Comparison of ENCODE assay signal across 22 cellular contexts in genomic region chr21:44702111-44702972, GRCh38. TPM values are rescaled to one million over a fixed set of nuclear protein-coding genes. Genes with fewer than 3 reads are reported as not detected.
A peak's percentile ranks its signal among the peaks of the same experiment; 100 is the strongest.
DNase-seq lines count a peak whose midpoint lies in the region; ATAC-seq and TF ChIP-seq lines count a peak whose summit lies in the region.
"Had no signal": no experiment of that assay in that cellular context is flagged by ENCODE, and none has a peak within 500 bp of the region (broad histone marks: within the 10 kb centered on the region; RNA-seq: fewer than 3 reads in every experiment).

No MANE protein-coding gene starts in this region.

- no CpG with 5 or more reads among the region's 22 CpGs for WGBS in H9 (ENCODE audit: extremely low coverage, insufficient read length, low lambda C conversion rate)

- H3K4me1 Mint-ChIP-seq in H9 (peaks cover 73 to 77% of the 10 kb centered on the region in 2 experiments), WTC11 (peaks cover 82% of the 10 kb centered on the region)
- H3K4me1 Mint-ChIP-seq: activated B cell treated with CpG ODN at 0.5 μM for 24 hours had no signal

- no peak overlapping the region for H2BK20ac ChIP-seq in H9 (ENCODE audit: low read depth, low read length, poor library complexity, severe bottlenecking)

- H3K9me3 ChIP-seq in H9 (ENCODE audit: control insufficient read depth, low read depth, low read length) (no peaks in the 10 kb centered on the region), osteoblast (ENCODE audit: low read depth, low read length) (no peaks in the 10 kb centered on the region)
- H3K9me3 ChIP-seq: ascending aorta, BE2C, thoracic aorta had no signal

- H3K9me3 Mint-ChIP-seq in H9 (no peaks in the 10 kb centered on the region; a peak in 1 of 5 replicates), WTC11 (no peaks in the 10 kb centered on the region)

- TF ChIP-seq CTCF in H9 (conservative IDR thresholded peaks at IDR 0.05) (no peak), WTC11 (IDR thresholded peaks at IDR 0.05) (no peak), osteoblast (IDR thresholded peaks at IDR 0.05; ENCODE audit: extremely low read depth, low read depth, low read length) (no peak), brain microvascular endothelial cell (IDR thresholded peaks at IDR 0.05; ENCODE audit: low read depth, low read length, missing control alignments) (no peak)

- DNase-seq in NCI-H1417 (lab: John Stamatoyannopoulos, UW) (peak in 2 of 3 experiments; percentile 72 to 89), NCI-H1417 treated with DMSO at 0.1 percent for 48 hours (lab: John Stamatoyannopoulos, UW) (no peak), H9 (no peak), WTC11 (ENCODE audit: low spot score) (no peak), osteoblast (ENCODE audit: insufficient read length, low spot score, missing footprints) (peak; percentile 69), brain microvascular endothelial cell (no peak), activated gamma-delta T cell (lab: John Stamatoyannopoulos, UW) (no peak), medulla oblongata (ENCODE audit: extremely low spot score) (no peak)
- DNase-seq: activated B cell treated with CpG ODN at 0.5 μM for 24 hours; activated naive CD4-positive, alpha-beta T cell treated with anti-CD3 and anti-CD28 coated beads for 36 hours; BE2C; foreskin melanocyte; GF-D8; MM.1S; ovary; stimulated activated CD4-positive, alpha-beta T cell treated with anti-CD3 and anti-CD28 coated beads, Interleukin-4, amount 100 ng/mL, for 1 hour had no signal

- ATAC-seq in WTC11 = no peak

- H3T11ph ChIP-seq in H9 (ENCODE audit: low read length) = no peak overlapping the region

- H3K4me1 ChIP-seq in H9 (ENCODE audit: insufficient read depth, low read length) = peaks cover 11% of the 10 kb centered on the region; the same call in 1 of the 2 replicates
- H3K4me1 ChIP-seq in osteoblast (ENCODE audit: insufficient read depth, low read length) = no peaks in the 10 kb centered on the region
- H3K4me1 ChIP-seq: ascending aorta, BE2C had no signal

- H3K27ac Mint-ChIP-seq in H9 = peak overlapping the region in 2 of 3 experiments; percentile 86 to 91; a peak in 4 of 7 replicates
- H3K27ac Mint-ChIP-seq in WTC11 = peak overlapping the region; percentile 94
- H3K27ac Mint-ChIP-seq: activated B cell treated with CpG ODN at 0.5 μM for 24 hours; activated naive CD4-positive, alpha-beta T cell treated with anti-CD3 and anti-CD28 coated beads for 36 hours; T-helper 1 cell treated with Interleukin-12 subunit alpha and Interleukin-12 subunit beta and Interleukin-4 antibody, amounts not matched to agents 30 μg/mL and 1 μg/mL, for 36 hours had no signal

- H3K4me3 ChIP-seq in osteoblast (ENCODE audit: insufficient read depth, low read length) (no peak overlapping the region), brain microvascular endothelial cell (ENCODE audit: low read depth, low read length) (no peak overlapping the region)
- H3K4me3 ChIP-seq: ascending aorta, ovary, thoracic aorta had no signal

- H4K91ac ChIP-seq in H9 (ENCODE audit: insufficient read length, low read depth, low read length) = no peak overlapping the region

- no peak overlapping the region for H2BK15ac ChIP-seq in H9 (ENCODE audit: low read depth, low read length)

- H3K27me3 Mint-ChIP-seq in H9 (ENCODE audit: low read depth) (peaks cover 31% of the 10 kb centered on the region), WTC11 (ENCODE audit: low read depth) (peaks cover 22% of the 10 kb centered on the region)

- peaks cover 9% of the 10 kb centered on the region for H3K23me2 ChIP-seq in H9 (ENCODE audit: insufficient read length, low read depth, low read length, poor library complexity, severe bottlenecking)

- no peak overlapping the region for H3K4me2 ChIP-seq in H9 (ENCODE audit: insufficient read depth, insufficient read length, low read length)
- no peak overlapping the region for H3K4me2 ChIP-seq in osteoblast (ENCODE audit: insufficient read depth, low read length)

- H3K36me3 ChIP-seq in osteoblast (ENCODE audit: insufficient read depth, low read length) = no peaks in the 10 kb centered on the region
- no peaks in the 10 kb centered on the region for H3K36me3 ChIP-seq in brain microvascular endothelial cell (replicated peaks)
- H3K36me3 ChIP-seq: ascending aorta, BE2C, ovary, thoracic aorta had no signal

- H4K5ac ChIP-seq in H9 (ENCODE audit: insufficient read length, low read depth, low read length) = no peak overlapping the region

- H3K4me3 Mint-ChIP-seq in H9 (peak overlapping the region in 1 of 2 experiments; percentile 42; a peak in 2 of 5 replicates), WTC11 (peak overlapping the region; percentile 43)
- H3K4me3 Mint-ChIP-seq: activated B cell treated with CpG ODN at 0.5 μM for 24 hours; activated naive CD4-positive, alpha-beta T cell treated with anti-CD3 and anti-CD28 coated beads for 36 hours; T-helper 1 cell treated with Interleukin-12 subunit alpha and Interleukin-12 subunit beta and Interleukin-4 antibody, amounts not matched to agents 30 μg/mL and 1 μg/mL, for 36 hours had no signal

- H3K4ac ChIP-seq in H9 (ENCODE audit: low read depth, low read length) = no peak overlapping the region

- no peak overlapping the region for H2BK120ac ChIP-seq in H9 (ENCODE audit: low read depth, low read length, poor library complexity, severe bottlenecking)

- H3K18ac ChIP-seq in H9 (ENCODE audit: insufficient read length, low read depth, low read length) = peak overlapping the region; percentile 22

- no peak overlapping the region for H3K27ac ChIP-seq in H9 (ENCODE audit: insufficient read length, low read depth, low read length)
- no peak overlapping the region for H3K27ac ChIP-seq in osteoblast (ENCODE audit: low read depth, low read length)
- no peak overlapping the region for H3K27ac ChIP-seq in brain microvascular endothelial cell
- H3K27ac ChIP-seq: 22Rv1, ascending aorta, ovary, RWPE1, thoracic aorta had no signal

- H3K56ac ChIP-seq in H9 (ENCODE audit: insufficient read length, low read depth, low read length) = no peak overlapping the region

- H4K20me1 ChIP-seq in H9 (ENCODE audit: control insufficient read depth, insufficient read depth, insufficient read length) (no peaks in the 10 kb centered on the region), osteoblast (ENCODE audit: insufficient read depth, low read length) (no peaks in the 10 kb centered on the region)

- H3K36me3 Mint-ChIP-seq in H9 (ENCODE audit: insufficient read depth in 1 of 3, low read depth in 3 of 3) (no peaks in the 10 kb centered on the region), WTC11 (no peaks in the 10 kb centered on the region)

- H3K79me2 ChIP-seq in H9 (ENCODE audit: insufficient read depth, low read length) (no peaks in the 10 kb centered on the region), osteoblast (ENCODE audit: insufficient read depth, low read length) (no peaks in the 10 kb centered on the region)

- no peak overlapping the region for H3K23ac ChIP-seq in H9 (ENCODE audit: insufficient read length, low read depth, low read length)

- CTCF ChIA-PET in WTC11 (lab: Charles Lee) = interaction anchor here (0.5 to 2.6 kb wide), 9 partner anchors 8 to 334 kb away, joined by 3 to 10 read pairs (median 3); no protein-coding TSS in a partner anchor

- H2AFZ ChIP-seq in H9 (ENCODE audit: low read length) (no peak overlapping the region), osteoblast (ENCODE audit: low read length) (no peak overlapping the region)

- H3K79me1 ChIP-seq in H9 (ENCODE audit: insufficient read depth, low read depth, low read length, poor library complexity, severe bottlenecking) = no peaks in the 10 kb centered on the region

- no peak overlapping the region for H2BK5ac ChIP-seq in H9 (ENCODE audit: insufficient read length, low read length)

- POLR2A ChIA-PET in WTC11 (lab: Charles Lee) = no interaction called here

- H4K8ac ChIP-seq in H9 (replicated peaks; ENCODE audit: insufficient read length, low read depth, low read length) = no peak overlapping the region

- H3K14ac ChIP-seq in H9 (ENCODE audit: insufficient read depth, low read length) = peak overlapping the region; percentile 32; the same call in 1 of the 2 replicates

- H3K27me3 ChIP-seq in H9 (ENCODE audit: insufficient read depth, low read length) = peaks cover 11% of the 10 kb centered on the region; the same call in 1 of the 2 replicates
- H3K27me3 ChIP-seq in osteoblast (ENCODE audit: insufficient read depth, low read length) = peaks cover 60% of the 10 kb centered on the region
- H3K27me3 ChIP-seq in brain microvascular endothelial cell (replicated peaks) = peaks cover 80% of the 10 kb centered on the region
- H3K27me3 ChIP-seq: ascending aorta, ovary had no signal

- no peak overlapping the region for H3K9ac ChIP-seq in H9 (ENCODE audit: extremely low read depth, insufficient read length, low read length)

- no peak overlapping the region for H2AK5ac ChIP-seq in H9 (ENCODE audit: insufficient read length, low read length)

- no peak overlapping the region for H2BK12ac ChIP-seq in H9 (ENCODE audit: insufficient read length, low read depth, low read length)

- in situ Hi-C loops in brain microvascular endothelial cell (cut with HindIII; ENCODE audit: low pct_ligation_motif_present, low sequenced_read_pairs) = no loop called here

TF ChIP-seq in WTC11, 78 proteins besides CTCF, POLR2A, EP300 and RAD21 (continues in another document):
- TF ChIP-seq FOXJ3 (CRISPR knock-in tag; IDR thresholded peaks at IDR 0.05; ENCODE audit: borderline replicate concordance) (no peak), MAX (CRISPR knock-in tag; IDR thresholded peaks at IDR 0.05) (no peak), ZNF138 (CRISPR knock-in tag; conservative IDR thresholded peaks at IDR 0.05) (peak; percentile 56; the same call in 1 of the 2 replicates), GTF2I (CRISPR knock-in tag; conservative IDR thresholded peaks at IDR 0.05) (no peak)

RNA-seq across cellular contexts. Expression of gene KRTAP10-12, which starts 5.4 kb away (rescaled TPM):
- total RNA-seq in H9 (2021) (not detected in 2 replicates), WTC11 (2021) (not detected in 3 replicates), osteoblast (not detected in 2 replicates)
- total RNA-seq: activated B cell treated with CpG ODN at 0.5 μM for 24 hours; activated naive CD4-positive, alpha-beta T cell treated with anti-CD3 and anti-CD28 coated beads for 36 hours; ascending aorta; IMR-90; ovary; thoracic aorta had no signal

RNA-seq across cellular contexts. Expression of gene TSPEAR, which starts 9.0 kb away (rescaled TPM):
- total RNA-seq in H9 (2021) (1.2 and 1.3 TPM in 2 replicates), WTC11 (2021) (2.1 to 2.9 TPM (median 2.7 TPM) in 3 replicates), osteoblast (not detected in 2 replicates)
- total RNA-seq: activated B cell treated with CpG ODN at 0.5 μM for 24 hours; activated naive CD4-positive, alpha-beta T cell treated with anti-CD3 and anti-CD28 coated beads for 36 hours; ascending aorta; IMR-90; thoracic aorta had no signal

RNA-seq across cellular contexts. Expression of gene KRTAP12-1, which starts 20.4 kb away (rescaled TPM):
- total RNA-seq in H9 (2021) = not detected in 2 replicates
- total RNA-seq in WTC11 (2021) = 0.63 to 2.5 TPM (median 1.0 TPM) in 3 replicates
- total RNA-seq in osteoblast = not detected in 2 replicates
- total RNA-seq: activated B cell treated with CpG ODN at 0.5 μM for 24 hours; activated naive CD4-positive, alpha-beta T cell treated with anti-CD3 and anti-CD28 coated beads for 36 hours; ascending aorta; IMR-90; ovary; thoracic aorta had no signal

RNA-seq across cellular contexts. Expression of gene KRTAP12-2, which starts 35.6 kb away (rescaled TPM):
- total RNA-seq in H9 (2021) = not detected in 2 replicates
- 0.25 TPM in 1 of 3 replicates, not detected in the others for total RNA-seq in WTC11 (2021)
- not detected in 2 replicates for total RNA-seq in osteoblast
- total RNA-seq: activated B cell treated with CpG ODN at 0.5 μM for 24 hours; activated naive CD4-positive, alpha-beta T cell treated with anti-CD3 and anti-CD28 coated beads for 36 hours; ascending aorta; IMR-90; ovary; thoracic aorta had no signal

RNA-seq across cellular contexts. Expression of gene KRTAP12-3, which starts 44.6 kb away (rescaled TPM):
- total RNA-seq in H9 (2021) (not detected in 2 replicates), WTC11 (2021) (not detected in 3 replicates), osteoblast (not detected in 2 replicates)
- total RNA-seq: activated B cell treated with CpG ODN at 0.5 μM for 24 hours; activated naive CD4-positive, alpha-beta T cell treated with anti-CD3 and anti-CD28 coated beads for 36 hours; ascending aorta; IMR-90; ovary; thoracic aorta had no signal

Comparison
In these comparisons a context has a peak if more than half of its experiments do, and no peak if none do; other contexts are left out.
1. DNase-seq: peak in NCI-H1417 (2 of 3) and osteoblast (single experiment); none in NCI-H1417 treated with DMSO at 0.1 percent for 48 hours (single experiment), H9 (single experiment), WTC11 (single experiment), brain microvascular endothelial cell (single experiment), activated gamma-delta T cell (single experiment) and medulla oblongata (single experiment).